Comparison of ENCODE assay signal across 24 cellular contexts in genomic region chr20:51144476-51144875, GRCh38.
"Had no signal": no experiment of that assay in that cellular context is flagged by ENCODE, and none has a peak within 500 bp of the region (broad histone marks: within the 10 kb centered on the region; RNA-seq: fewer than 3 reads in every experiment).

No MANE protein-coding gene starts in this region.

- H3K4me1 Mint-ChIP-seq: memory B cell; stimulated activated naive B cell treated with anti-CD40 and anti-IgM and Interleukin-4, amounts not matched to agents 10 μg/mL and 1 μg/mL and 100 μg/mL, for 72 hours had no signal

- H3K9ac ChIP-seq: neural progenitor cell had no signal

- H3K36me3 ChIP-seq: gastrocnemius medialis, neural progenitor cell, prostate gland, right atrium auricular region, sigmoid colon, thoracic aorta, tibial nerve, upper lobe of left lung had no signal

- H3K4me2 ChIP-seq: neural progenitor cell had no signal

- H3K9me3 Mint-ChIP-seq: effector memory CD8-positive, alpha-beta T cell; natural killer cell treated with Interleukin-12 subunit alpha and Interleukin-12 subunit beta and Interleukin-15 and Interleukin-18, amount 100 ng/mL, for 72 hours had no signal

- H3K4me3 ChIP-seq: coronary artery, gastrocnemius medialis, lung, mucosa of descending colon, neural progenitor cell, prostate gland, right atrium auricular region, sigmoid colon, thoracic aorta, tibial nerve, upper lobe of left lung had no signal

- FAIRE-seq: kidney, urothelium cell line had no signal

- H3K4me1 ChIP-seq: gastrocnemius medialis, neural progenitor cell, right atrium auricular region, sigmoid colon, tibial nerve, upper lobe of left lung had no signal

- H3K4me3 Mint-ChIP-seq: effector memory CD8-positive, alpha-beta T cell; memory B cell; mesothelial cell of epicardium; naive B cell; natural killer cell treated with Interleukin-12 subunit alpha and Interleukin-12 subunit beta and Interleukin-15 and Interleukin-18, amount 100 ng/mL, for 72 hours; neural progenitor cell; stimulated activated naive B cell treated with anti-CD40 and anti-IgM and Interleukin-4, amounts not matched to agents 10 μg/mL and 1 μg/mL and 100 μg/mL, for 72 hours; stimulated activated naive CD8-positive, alpha-beta T cell treated with anti-CD3 and anti-CD28 coated beads, Interleukin-15, Interleukin-2, amounts not matched to agents 100 ng/mL and 50 ng/mL, for 24 hours had no signal

- H3K27ac ChIP-seq: coronary artery, gastrocnemius medialis, neural progenitor cell, right atrium auricular region, sigmoid colon, thoracic aorta, tibial nerve, upper lobe of left lung had no signal

- H3K27ac Mint-ChIP-seq: effector memory CD8-positive, alpha-beta T cell; memory B cell; mesothelial cell of epicardium; natural killer cell treated with Interleukin-12 subunit alpha and Interleukin-12 subunit beta and Interleukin-15 and Interleukin-18, amount 100 ng/mL, for 72 hours; neural progenitor cell; stimulated activated naive B cell treated with anti-CD40 and anti-IgM and Interleukin-4, amounts not matched to agents 10 μg/mL and 1 μg/mL and 100 μg/mL, for 72 hours; stimulated activated naive CD8-positive, alpha-beta T cell treated with anti-CD3 and anti-CD28 coated beads, Interleukin-15, Interleukin-2, amounts not matched to agents 100 ng/mL and 50 ng/mL, for 24 hours had no signal

- ATAC-seq: effector memory CD8-positive, alpha-beta T cell; gastrocnemius medialis; left lobe of liver; mucosa of descending colon; natural killer cell treated with Interleukin-12 subunit alpha and Interleukin-12 subunit beta and Interleukin-15 and Interleukin-18, amount 100 ng/mL, for 72 hours; stimulated activated naive B cell treated with anti-CD40 and anti-IgM and Interleukin-4, amounts not matched to agents 10 μg/mL and 1 μg/mL and 100 μg/mL, for 72 hours had no signal

- H3K36me3 Mint-ChIP-seq: memory B cell, neural progenitor cell had no signal

- H3K27me3 ChIP-seq: neural progenitor cell, right atrium auricular region, sigmoid colon, upper lobe of left lung had no signal

- DNase-seq: dermis blood vessel endothelial cell; effector memory CD8-positive, alpha-beta T cell; foreskin fibroblast; gastrocnemius medialis; kidney; mucosa of descending colon; naive B cell; stimulated activated CD4-positive, alpha-beta T cell treated with anti-CD3 and anti-CD28 coated beads, Interleukin-4, amount 100 ng/mL, for 4 hours; stimulated activated naive B cell treated with anti-CD40 and anti-IgM and Interleukin-4, amounts not matched to agents 10 μg/mL and 1 μg/mL and 100 μg/mL, for 72 hours; upper lobe of left lung had no signal
